Comparison of ENCODE assay signal across 2 cellular contexts in genomic region chr1:52028839-52029238, GRCh38.
TF ChIP-seq lines count a peak whose summit lies in the region.
"Not testable (repeated sequence)": the region's sequence is repeated elsewhere in the genome, so short reads cannot be mapped to it uniquely, and the experiment has no call there.

No MANE protein-coding gene starts in this region.

TF ChIP-seq in HEK293, 187 proteins besides CTCF, POLR2A, EP300 and RAD21:
- TF ChIP-seq ZNF600 (tag by site-specific recombination; IDR thresholded peaks at IDR 0.05) (0 out of 2 replicates have a peak, but pooled peaks have one; percentile 11), OSR2 (tag by site-specific recombination; IDR thresholded peaks at IDR 0.05) (peak; percentile 88)
- TF ChIP-seq, protein P1, sequence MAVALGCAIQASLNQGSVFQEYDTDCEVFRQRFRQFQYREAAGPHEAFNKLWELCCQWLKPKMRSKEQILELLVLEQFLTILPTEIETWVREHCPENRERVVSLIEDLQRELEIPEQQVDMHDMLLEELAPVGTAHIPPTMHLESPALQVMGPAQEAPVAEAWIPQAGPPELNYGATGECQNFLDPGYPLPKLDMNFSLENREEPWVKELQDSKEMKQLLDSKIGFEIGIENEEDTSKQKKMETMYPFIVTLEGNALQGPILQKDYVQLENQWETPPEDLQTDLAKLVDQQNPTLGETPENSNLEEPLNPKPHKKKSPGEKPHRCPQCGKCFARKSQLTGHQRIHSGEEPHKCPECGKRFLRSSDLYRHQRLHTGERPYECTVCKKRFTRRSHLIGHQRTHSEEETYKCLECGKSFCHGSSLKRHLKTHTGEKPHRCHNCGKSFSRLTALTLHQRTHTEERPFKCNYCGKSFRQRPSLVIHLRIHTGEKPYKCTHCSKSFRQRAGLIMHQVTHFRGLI (tag by site-specific recombination; IDR thresholded peaks at IDR 0.05) = peak; percentile 66; the same call in 1 of the 2 replicates

TF ChIP-seq in HepG2, 621 proteins besides CTCF, POLR2A, EP300 and RAD21:
- not testable (repeated sequence) for TF ChIP-seq SOX6, SOX13 (IDR thresholded peaks at IDR 0.05)
- TF ChIP-seq SOX6 (CRISPR knock-in tag; IDR thresholded peaks at IDR 0.05) (peak; percentile 23; the same call in 1 of the 2 replicates), PHF21A (CRISPR knock-in tag; IDR thresholded peaks at IDR 0.05) (0 out of 2 replicates have a peak, but pooled peaks have one; percentile 39), BHLHE40 (IDR thresholded peaks at IDR 0.05; ENCODE audit: low read length) (peak; percentile 55; the same call in 1 of the 2 replicates), SIX1 (CRISPR knock-in tag; IDR thresholded peaks at IDR 0.05; ENCODE audit: borderline replicate concordance) (peak; percentile 59; the same call in 1 of the 2 replicates), SALL1 (CRISPR knock-in tag; IDR thresholded peaks at IDR 0.05) (peak; percentile 47), SOX13 (CRISPR knock-in tag; conservative IDR thresholded peaks at IDR 0.05 in 1 of 2, IDR thresholded peaks at IDR 0.05 in 1 of 2) (peak in 1 of 2 experiments; percentile 59; a peak in 2 of 4 replicates), CEBPG (CRISPR knock-in tag; IDR thresholded peaks at IDR 0.05) (peak; percentile 43; the same call in 1 of the 2 replicates), ARID5B (CRISPR knock-in tag; IDR thresholded peaks at IDR 0.05) (peak; percentile 3; the same call in 1 of the 2 replicates), CHD4 (IDR thresholded peaks at IDR 0.05; ENCODE audit: borderline replicate concordance, low read length) (peak; percentile 35; the same call in 1 of the 2 replicates)
- TF ChIP-seq, protein P2, sequence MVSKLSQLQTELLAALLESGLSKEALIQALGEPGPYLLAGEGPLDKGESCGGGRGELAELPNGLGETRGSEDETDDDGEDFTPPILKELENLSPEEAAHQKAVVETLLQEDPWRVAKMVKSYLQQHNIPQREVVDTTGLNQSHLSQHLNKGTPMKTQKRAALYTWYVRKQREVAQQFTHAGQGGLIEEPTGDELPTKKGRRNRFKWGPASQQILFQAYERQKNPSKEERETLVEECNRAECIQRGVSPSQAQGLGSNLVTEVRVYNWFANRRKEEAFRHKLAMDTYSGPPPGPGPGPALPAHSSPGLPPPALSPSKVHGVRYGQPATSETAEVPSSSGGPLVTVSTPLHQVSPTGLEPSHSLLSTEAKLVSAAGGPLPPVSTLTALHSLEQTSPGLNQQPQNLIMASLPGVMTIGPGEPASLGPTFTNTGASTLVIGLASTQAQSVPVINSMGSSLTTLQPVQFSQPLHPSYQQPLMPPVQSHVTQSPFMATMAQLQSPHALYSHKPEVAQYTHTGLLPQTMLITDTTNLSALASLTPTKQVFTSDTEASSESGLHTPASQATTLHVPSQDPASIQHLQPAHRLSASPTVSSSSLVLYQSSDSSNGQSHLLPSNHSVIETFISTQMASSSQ (IDR thresholded peaks at IDR 0.05; ENCODE audit: low read depth) = 0 out of 2 replicates have a peak, but pooled peaks have one; percentile 2
- TF ChIP-seq, protein P2 (CRISPR knock-in tag; IDR thresholded peaks at IDR 0.05; ENCODE audit: borderline replicate concordance) = not testable (repeated sequence)
